In the genomic region with DNA sequence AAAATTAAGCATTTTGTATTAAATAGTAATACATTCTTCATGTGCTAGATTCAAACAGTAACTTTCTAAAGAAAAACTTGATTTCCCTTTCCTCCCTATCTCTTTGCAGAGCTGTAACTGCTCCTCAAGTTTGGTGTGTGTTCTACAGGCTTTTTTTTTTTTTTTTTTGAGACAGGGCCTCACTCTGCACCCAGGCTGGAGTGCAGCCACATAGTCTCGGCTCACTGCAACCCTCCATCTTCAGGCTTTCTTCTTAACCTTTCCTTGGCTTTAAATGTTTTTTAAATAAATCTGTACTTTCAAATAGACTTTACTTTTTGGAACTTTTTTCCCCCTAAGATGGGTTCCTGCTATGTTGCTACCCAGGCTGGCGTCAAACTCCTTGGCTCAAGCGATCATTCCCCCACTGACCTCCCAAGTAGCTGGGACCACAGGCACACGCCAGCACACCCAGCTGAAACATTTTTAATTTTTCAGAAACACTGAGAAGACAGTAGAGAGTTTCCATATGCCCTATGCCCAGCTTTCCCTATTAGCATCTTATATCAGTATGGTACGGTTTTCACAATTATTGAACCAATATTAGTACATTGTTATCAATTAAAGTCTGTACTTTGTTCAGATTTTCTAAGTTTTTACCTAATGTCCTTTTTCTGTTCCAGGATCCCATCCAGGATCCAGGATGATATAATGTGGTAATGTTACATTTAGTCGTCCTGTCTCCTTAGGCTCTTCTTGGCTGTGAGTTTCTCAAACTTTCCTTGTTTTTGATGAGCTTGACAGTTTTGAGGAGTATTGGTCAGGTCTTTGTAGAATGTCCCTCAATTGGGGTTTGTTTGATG, we compare ENCODE assay signal across 1 cellular context.
TF ChIP-seq lines count a peak whose summit lies in the region.

No MANE protein-coding gene starts in this region.

TF ChIP-seq in IMR-90, 13 proteins besides CTCF, POLR2A, EP300 and RAD21:
- TF ChIP-seq MAFK (IDR thresholded peaks at IDR 0.05; ENCODE audit: low read depth, low read length), result peak; percentile 54
- TF ChIP-seq RFX5 (IDR thresholded peaks at IDR 0.05; ENCODE audit: low read depth, low read length), result no peak
